ENCODE assay signal across 39 cellular contexts in genomic region chr12:130117256-130117655, GRCh38. TPM values are rescaled to one million over a fixed set of nuclear protein-coding genes. Genes with fewer than 3 reads are reported as not detected.
"Had no signal": no experiment of that assay in that cellular context is flagged by ENCODE, and none has a peak within 500 bp of the region (broad histone marks: within the 10 kb centered on the region; RNA-seq: fewer than 3 reads in every experiment).

No MANE protein-coding gene starts in this region.

- H3K9me3 Mint-ChIP-seq: activated CD8-positive, alpha-beta T cell treated with anti-CD3 and anti-CD28 coated beads for 36 hours; activated naive CD4-positive, alpha-beta T cell treated with anti-CD3 and anti-CD28 coated beads, Interleukin-2, amount 50 U/mL, for 24 hours; activated naive CD8-positive, alpha-beta T cell treated with anti-CD3 and anti-CD28 coated beads, Interleukin-2, amount 10 ng/mL, durations not matched to agents 7 days and 5 days; activated T-helper 2 cell treated with anti-CD3 and anti-CD28 coated beads, Interferon-gamma antibody, Interleukin-2, Interleukin-4, amounts not matched to agents 10 μg/mL and 5 μg/mL and 100 μg/mL, durations not matched to agents 14 hours and 24 hours and 36 hours; T-cell had no signal

- H3K9me3 ChIP-seq: ascending aorta, breast epithelium, MG63, Peyer's patch, SK-N-SH had no signal

- H3K4me3 Mint-ChIP-seq: activated CD8-positive, alpha-beta T cell treated with anti-CD3 and anti-CD28 coated beads for 36 hours; activated naive CD4-positive, alpha-beta T cell treated with anti-CD3 and anti-CD28 coated beads, Interleukin-2, amount 50 U/mL, for 24 hours; activated naive CD8-positive, alpha-beta T cell treated with anti-CD3 and anti-CD28 coated beads, Interleukin-2, amount 10 ng/mL, durations not matched to agents 7 days and 5 days; T-cell had no signal

- H3K4me3 ChIP-seq: ascending aorta, breast epithelium, MG63, Peyer's patch, SJSA1 had no signal

- H3K27me3 ChIP-seq: ascending aorta, breast epithelium, MG63, Peyer's patch, SJSA1 had no signal

- ATAC-seq: activated CD8-positive, alpha-beta T cell treated with anti-CD3 and anti-CD28 coated beads for 36 hours; PC-3; T-cell had no signal

- H3K36me3 ChIP-seq: ascending aorta, breast epithelium, MG63, Peyer's patch, SJSA1 had no signal

- H3K4me1 ChIP-seq: ascending aorta, breast epithelium, Peyer's patch, SJSA1 had no signal

- H3K36me3 Mint-ChIP-seq: activated naive CD8-positive, alpha-beta T cell treated with anti-CD3 and anti-CD28 coated beads, Interleukin-2, amount 10 ng/mL, durations not matched to agents 7 days and 5 days; T-cell had no signal

- H3K4me2 ChIP-seq: SK-N-SH had no signal

- H3K9ac ChIP-seq: SK-N-SH had no signal

- H3K4me1 Mint-ChIP-seq: activated naive CD4-positive, alpha-beta T cell treated with anti-CD3 and anti-CD28 coated beads, Interleukin-2, amount 50 U/mL, for 24 hours; activated naive CD8-positive, alpha-beta T cell treated with anti-CD3 and anti-CD28 coated beads, Interleukin-2, amount 10 ng/mL, durations not matched to agents 7 days and 5 days; T-cell had no signal

- DNase-seq: activated CD4-positive, alpha-beta T cell treated with anti-CD3 and anti-CD28 coated beads for 1 hour; activated CD4-positive, alpha-beta T cell treated with anti-CD3 and anti-CD28 coated beads for 48 hours; activated CD4-positive, alpha-beta T cell treated with anti-CD3 and anti-CD28 coated beads, Interleukin-2, amount 50 U/mL, for 4 hours; activated CD4-positive, CD25-positive, alpha-beta regulatory T cell; activated CD8-positive, alpha-beta T cell treated with anti-CD3 and anti-CD28 coated beads for 36 hours; activated gamma-delta T cell; activated naive CD4-positive, alpha-beta T cell treated with Interleukin-2 at 50 U/mL for 16 hours; activated naive CD8-positive, alpha-beta T cell treated with anti-CD3 and anti-CD28 coated beads, Interleukin-2, amount 10 ng/mL, durations not matched to agents 7 days and 5 days; activated T-cell treated with anti-CD3 and anti-CD28 coated beads, Interleukin-2, amount 50 U/mL, for 1 hour; amygdala; Kasumi-1; KG1; MG63; NCI-H1048; NCI-H1105 treated with DMSO at 0.1 percent for 48 hours; NCI-H1436; NCI-H1694; NCI-H2029; NCI-H2171; NCI-H510A; NCI-H526; NCI-H748 treated with DMSO at 0.1 percent for 48 hours; NK-92 treated with Interleukin-12 subunit alpha and Interleukin-12 subunit beta, amount 100 ng/mL, for 24 hours; PC-3; Peyer's patch; RPMI8226; SHP77 treated with DMSO at 0.1 percent for 48 hours; SK-N-SH; T-cell; T-helper 2 cell; T-helper 9 cell had no signal

- H3K27ac Mint-ChIP-seq: activated CD8-positive, alpha-beta T cell treated with anti-CD3 and anti-CD28 coated beads for 36 hours; activated naive CD4-positive, alpha-beta T cell treated with anti-CD3 and anti-CD28 coated beads, Interleukin-2, amount 50 U/mL, for 24 hours; activated naive CD8-positive, alpha-beta T cell treated with anti-CD3 and anti-CD28 coated beads, Interleukin-2, amount 10 ng/mL, durations not matched to agents 7 days and 5 days; activated T-helper 2 cell treated with anti-CD3 and anti-CD28 coated beads, Interferon-gamma antibody, Interleukin-2, Interleukin-4, amounts not matched to agents 10 μg/mL and 5 μg/mL and 100 μg/mL, durations not matched to agents 14 hours and 24 hours and 36 hours; T-cell had no signal

- H3K27ac ChIP-seq: ascending aorta, Peyer's patch, SJSA1, VCaP had no signal

RNA-seq across cellular contexts. Expression of gene FZD10, which starts 45.0 kb away (rescaled TPM):
- total RNA-seq: activated CD8-positive, alpha-beta memory T cell treated with anti-CD3 and anti-CD28 coated beads for 36 hours; activated CD8-positive, alpha-beta T cell treated with anti-CD3 and anti-CD28 coated beads for 36 hours; activated naive CD8-positive, alpha-beta T cell treated with anti-CD3 and anti-CD28 coated beads, Interleukin-2, amount 10 ng/mL, durations not matched to agents 7 days and 5 days; activated T-helper 2 cell treated with anti-CD3 and anti-CD28 coated beads, Interferon-gamma antibody, Interleukin-2, Interleukin-4, amounts not matched to agents 10 μg/mL and 5 μg/mL and 100 μg/mL, durations not matched to agents 14 hours and 24 hours and 36 hours; cardiac septum; PC-3; SJSA1; T-cell had no signal
